ENCODE assay signal across 12 cellular contexts in the genomic region with DNA sequence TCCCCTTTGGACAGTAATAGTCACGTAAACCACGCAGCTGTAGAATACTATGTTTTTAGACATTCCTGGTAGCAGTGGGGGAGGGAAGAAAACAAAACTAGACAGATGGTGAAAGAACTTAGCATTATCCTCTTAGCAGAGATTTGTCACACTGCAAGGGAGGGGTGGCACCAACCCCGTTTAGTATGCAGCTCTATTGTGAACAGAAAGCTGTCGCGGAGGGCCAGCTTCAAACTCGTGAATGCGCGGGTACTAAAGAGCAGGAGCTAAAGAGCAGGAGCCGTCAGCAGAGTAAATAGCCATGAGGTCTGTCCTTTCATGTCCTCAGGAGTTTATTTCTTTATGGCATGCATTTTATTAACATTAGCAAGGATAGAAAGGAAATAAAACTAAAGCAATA.
DNase-seq lines count a peak whose midpoint lies in the region; ATAC-seq, FAIRE-seq and TF ChIP-seq lines count a peak whose summit lies in the region.
"Had no signal": no experiment of that assay in that cellular context is flagged by ENCODE, and none has a peak within 500 bp of the region (broad histone marks: within the 10 kb centered on the region; RNA-seq: fewer than 3 reads in every experiment).

No MANE protein-coding gene starts in this region.

- no peak overlapping the region for H3K4me3 Mint-ChIP-seq in endodermal cell

- H3K4me1 Mint-ChIP-seq in endodermal cell: peaks cover 28% of the 10 kb centered on the region

- no peaks in the 10 kb centered on the region for H3K9me3 Mint-ChIP-seq in endodermal cell

- H3K27ac Mint-ChIP-seq in endodermal cell: no peak overlapping the region

- H3K4me1 ChIP-seq in endodermal cell (ENCODE audit: control insufficient read depth, insufficient read depth, low read length): peaks cover 4% of the 10 kb centered on the region

- no peaks in the 10 kb centered on the region for H3K9me3 ChIP-seq in endodermal cell (ENCODE audit: control insufficient read depth, low read length)

- H3K27ac ChIP-seq in endodermal cell (ENCODE audit: low read depth, low read length): peak overlapping the region; percentile 54
- H3K27ac ChIP-seq: KMS-11 had no signal

- ATAC-seq in GM18870 (IDR thresholded peaks at IDR 0.05; ENCODE audit: unreplicated experiment) (no peak), GM18511 (IDR thresholded peaks at IDR 0.05; ENCODE audit: unreplicated experiment) (no peak)

- no peak overlapping the region for H3K9ac ChIP-seq in endodermal cell (ENCODE audit: extremely low read depth, low read length, poor library complexity, severe bottlenecking)
- H3K9ac ChIP-seq: KMS-11 had no signal

- H3K36me3 ChIP-seq in endodermal cell (ENCODE audit: control insufficient read depth, insufficient read depth, low read length): no peaks in the 10 kb centered on the region

- H3K36me3 Mint-ChIP-seq in endodermal cell (ENCODE audit: low read depth): no peaks in the 10 kb centered on the region

- FAIRE-seq in D721Med (lab: Jason Lieb, UNC): peak; percentile 99

- H3K27me3 Mint-ChIP-seq in endodermal cell (ENCODE audit: insufficient read depth): peaks cover 19% of the 10 kb centered on the region

- no peak overlapping the region for H3K4me3 ChIP-seq in endodermal cell (ENCODE audit: low read length)

- no peak for DNase-seq in D721Med (ENCODE audit: insufficient read length, low spot score)
- DNase-seq in NCI-H2227 (lab: John Stamatoyannopoulos, UW; ENCODE audit: unreplicated experiment): peak; percentile 59
- DNase-seq in endodermal cell: no peak
- DNase-seq in occipital lobe (lab: John Stamatoyannopoulos, UW): peak; percentile 23
- DNase-seq in NK-92 treated with Interleukin-12 subunit alpha and Interleukin-12 subunit beta, amount 100 ng/mL, for 24 hours (lab: John Stamatoyannopoulos, UW): no peak
- DNase-seq in NK-92 (lab: John Stamatoyannopoulos, UW; ENCODE audit: unreplicated experiment): no peak
- DNase-seq: activated CD8-positive, alpha-beta memory T cell treated with anti-CD3 and anti-CD28 coated beads for 24 hours; GDM1; SHP77 had no signal

- H3K27me3 ChIP-seq in endodermal cell (ENCODE audit: control insufficient read depth, insufficient read depth, low read length, poor library complexity, severe bottlenecking): peaks cover 7% of the 10 kb centered on the region

- TF ChIP-seq CTCF in D721Med (IDR thresholded peaks at IDR 0.05; ENCODE audit: insufficient read depth, missing control alignments) (no peak), endodermal cell (conservative IDR thresholded peaks at IDR 0.05) (no peak)

- 42 to 60% methylated on average over 7 to 9 of the region's 9 CpGs for WGBS in endodermal cell (ENCODE audit: insufficient coverage in 1 of 2, insufficient read length in 1 of 2), 2 experiments

Comparison
In these comparisons a context has a peak if more than half of its experiments do, and no peak if none do; other contexts are left out.
1. DNase-seq: peak in NCI-H2227 (single experiment) and occipital lobe (single experiment); none in D721Med (single experiment), endodermal cell (single experiment), NK-92 treated with Interleukin-12 subunit alpha and Interleukin-12 subunit beta, amount 100 ng/mL, for 24 hours (single experiment) and NK-92 (single experiment).